1 cellular context compared by ENCODE assay signal in genomic region chr3:53269193-53269592, GRCh38.
TF ChIP-seq lines count a peak whose summit lies in the region.
"Not testable (repeated sequence)": the region's sequence is repeated elsewhere in the genome, so short reads cannot be mapped to it uniquely, and the experiment has no call there.

No MANE protein-coding gene starts in this region.

TF ChIP-seq in HepG2, 621 proteins besides CTCF, POLR2A, EP300 and RAD21:
- 0 out of 4 replicates have a peak, but pooled peaks of 1 of the 2 experiments have one; percentile 32 for TF ChIP-seq ATF4 (CRISPR knock-in tag; IDR thresholded peaks at IDR 0.05)
- 0 out of 2 replicates have a peak, but pooled peaks have one; percentile 24 for TF ChIP-seq FOXK1 (CRISPR knock-in tag; IDR thresholded peaks at IDR 0.05; ENCODE audit: borderline replicate concordance, low read depth)
- peak; percentile 79 for TF ChIP-seq RCOR2 (CRISPR knock-in tag; IDR thresholded peaks at IDR 0.05)
- peak; percentile 59 for TF ChIP-seq ARID5B (CRISPR knock-in tag; IDR thresholded peaks at IDR 0.05)
- TF ChIP-seq ZMYM3 (CRISPR knock-in tag; IDR thresholded peaks at IDR 0.05), result peak; percentile 82
- TF ChIP-seq RARA (CRISPR knock-in tag; IDR thresholded peaks at IDR 0.05), result 0 out of 2 replicates have a peak, but pooled peaks have one; percentile 17
- peak; percentile 91 for TF ChIP-seq GFI1 (CRISPR knock-in tag; IDR thresholded peaks at IDR 0.05; ENCODE audit: borderline replicate concordance)
- peak; percentile 54; the same call in 1 of the 2 replicates for TF ChIP-seq ZGPAT (CRISPR knock-in tag; IDR thresholded peaks at IDR 0.05)
- 0 out of 2 replicates have a peak, but pooled peaks have one; percentile 1 for TF ChIP-seq ZNF891 (CRISPR knock-in tag; IDR thresholded peaks at IDR 0.05)
- peak; percentile 61; the same call in 1 of the 2 replicates for TF ChIP-seq GATAD2A (CRISPR knock-in tag; IDR thresholded peaks at IDR 0.05)
- TF ChIP-seq FOXA3 (CRISPR knock-in tag; IDR thresholded peaks at IDR 0.05), result peak; percentile 29; the same call in 1 of the 2 replicates
- peak; percentile 72 for TF ChIP-seq CEBPB (IDR thresholded peaks at IDR 0.05; ENCODE audit: borderline replicate concordance, low read depth, low read length)
- peak; percentile 14; the same call in 1 of the 2 replicates for TF ChIP-seq SAP130 (CRISPR knock-in tag; IDR thresholded peaks at IDR 0.05; ENCODE audit: low read depth)
- peak; percentile 15; the same call in 1 of the 2 replicates for TF ChIP-seq SALL1 (CRISPR knock-in tag; IDR thresholded peaks at IDR 0.05)
- peak; percentile 30 for TF ChIP-seq TEAD3 (CRISPR knock-in tag; optimal IDR thresholded peaks at IDR 0.05; ENCODE audit: borderline replicate concordance)
- peak; percentile 92 for TF ChIP-seq ZNF441 (CRISPR knock-in tag; IDR thresholded peaks at IDR 0.05; ENCODE audit: borderline replicate concordance)
- TF ChIP-seq ZBTB33 (CRISPR knock-in tag; IDR thresholded peaks at IDR 0.05), result peak; percentile 11; the same call in 1 of the 2 replicates
- peak; percentile 91 for TF ChIP-seq ZNF460 (CRISPR knock-in tag; IDR thresholded peaks at IDR 0.05; ENCODE audit: borderline replicate concordance)
- peak; percentile 66 for TF ChIP-seq FOSL2 (CRISPR knock-in tag; IDR thresholded peaks at IDR 0.05)
- peak; percentile 54; the same call in 1 of the 2 replicates for TF ChIP-seq KDM1A (CRISPR knock-in tag; IDR thresholded peaks at IDR 0.05)
- TF ChIP-seq HDAC2 (CRISPR knock-in tag; IDR thresholded peaks at IDR 0.05), result peak; percentile 56; the same call in 1 of the 2 replicates
- TF ChIP-seq ADNP (CRISPR knock-in tag; IDR thresholded peaks at IDR 0.05), result peak; percentile 48; the same call in 1 of the 2 replicates
- peak; percentile 49 for TF ChIP-seq HNF4A (CRISPR knock-in tag; IDR thresholded peaks at IDR 0.05)
- TF ChIP-seq GTF3A (CRISPR knock-in tag; conservative IDR thresholded peaks at IDR 0.05), result 0 out of 2 replicates have a peak, but pooled peaks have one; percentile 49
- 0 out of 2 replicates have a peak, but pooled peaks have one; percentile 16 for TF ChIP-seq HNF1A (IDR thresholded peaks at IDR 0.05; ENCODE audit: low read depth)
- not testable (repeated sequence) for TF ChIP-seq HNF1A (CRISPR knock-in tag; IDR thresholded peaks at IDR 0.05; ENCODE audit: borderline replicate concordance)
- TF ChIP-seq KDM3A (CRISPR knock-in tag; IDR thresholded peaks at IDR 0.05; ENCODE audit: low read depth), result 0 out of 2 replicates have a peak, but pooled peaks have one; percentile 27
- peak; percentile 99 for TF ChIP-seq ZNF770 (CRISPR knock-in tag; IDR thresholded peaks at IDR 0.05)
- peak; percentile 78 for TF ChIP-seq CEBPG (CRISPR knock-in tag; IDR thresholded peaks at IDR 0.05)
- peak; percentile 91 for TF ChIP-seq SP5 (CRISPR knock-in tag; IDR thresholded peaks at IDR 0.05; ENCODE audit: borderline replicate concordance, low read depth)
- 0 out of 2 replicates have a peak, but pooled peaks have one; percentile 30 for TF ChIP-seq KAT8 (CRISPR knock-in tag; IDR thresholded peaks at IDR 0.05)
